In the genomic region with DNA sequence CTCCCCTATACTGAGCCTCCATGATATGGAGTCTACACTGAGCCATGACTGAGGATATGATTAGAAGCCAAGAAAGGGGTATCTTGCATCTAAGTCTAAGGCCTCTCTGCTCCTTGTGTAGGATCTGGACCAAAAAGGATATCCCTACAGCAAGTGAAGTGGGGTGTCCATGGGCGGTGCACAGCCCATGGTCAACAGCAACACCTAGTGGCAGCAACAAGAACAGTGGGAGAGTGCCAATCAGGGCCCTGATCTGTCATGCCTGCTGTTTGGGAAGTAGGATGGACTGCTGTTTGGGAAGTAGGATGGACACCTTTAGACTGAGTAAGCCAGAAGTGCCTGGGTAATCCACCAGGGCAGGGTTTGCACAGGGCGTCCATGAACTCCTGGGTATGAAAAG, we compare ENCODE assay signal across 1 cellular context.
TF ChIP-seq lines count a peak whose summit lies in the region.

No MANE protein-coding gene starts in this region.

TF ChIP-seq in endothelial cell of umbilical vein, 7 proteins besides CTCF, POLR2A, EP300 and RAD21 (continued from another document):
- TF ChIP-seq GATA2 (IDR thresholded peaks at IDR 0.05; ENCODE audit: insufficient read depth, insufficient read length, low read depth, low read length): no peak
